In genomic region chr9:111896942-111897830, GRCh38 we compare ENCODE assay signal across 8 cellular contexts. TPM values are rescaled to one million over a fixed set of nuclear protein-coding genes. Genes with fewer than 3 reads are reported as not detected.
A peak's percentile ranks its signal among the peaks of the same experiment; 100 is the strongest.
DNase-seq lines count a peak whose midpoint lies in the region; ATAC-seq and TF ChIP-seq lines count a peak whose summit lies in the region.

No MANE protein-coding gene starts in this region.

- H2AFZ ChIP-seq in IMR-90 (replicated peaks; ENCODE audit: low read length, poor library complexity), result peak overlapping the region; percentile 95

- peak overlapping the region; percentile 96 for H3K14ac ChIP-seq in IMR-90 (replicated peaks; ENCODE audit: low read depth, low read length)

- peak overlapping the region; percentile 93 for H3K9ac ChIP-seq in IMR-90 (ENCODE audit: low read depth, low read length)

- CTCF ChIA-PET in GM10248 (lab: Yijun Ruan, JAX) (interaction anchor here (0.6 to 1.4 kb wide), 6 partner anchors 12 to 177 kb away, joined by 3 to 5 read pairs (median 3); no protein-coding TSS in a partner anchor), IMR-90 (lab: Yijun Ruan, JAX) (interaction anchor here (0.5 to 1.4 kb wide), 3 partner anchors 31 to 207 kb away, joined by 3 to 4 read pairs (median 3); no protein-coding TSS in a partner anchor), WTC11 (lab: Charles Lee) (interaction anchor here (1.6 kb wide), 1 partner anchor 178 kb away, joined by 9 read pairs; no protein-coding TSS in a partner anchor)

- H3K4ac ChIP-seq in IMR-90 (ENCODE audit: low read depth, low read length), result peak overlapping the region; percentile 95

- 0 out of 2 replicates have a peak, but pooled peaks have one; percentile 27 for TF ChIP-seq RAD21 in IMR-90 (IDR thresholded peaks at IDR 0.05; ENCODE audit: low read length)

- peak overlapping the region; percentile 68 for H2BK120ac ChIP-seq in IMR-90 (ENCODE audit: low read depth, low read length)

- H3K18ac ChIP-seq in IMR-90 (ENCODE audit: low read depth, low read length), result peak overlapping the region; percentile 85

- peak overlapping the region; percentile 18; the same call in 1 of the 3 replicates for H2BK15ac ChIP-seq in IMR-90 (ENCODE audit: low read depth, low read length)

- no peaks in the 10 kb centered on the region for H3K9me3 Mint-ChIP-seq in WTC11
- no peaks in the 10 kb centered on the region for H3K9me3 Mint-ChIP-seq in dendritic cell treated with granulocyte-macrophage colony-stimulating factor and Interleukin-4, amounts not matched to agents 40 ng/mL and 50 ng/mL, for 4 days

- ATAC-seq in GM21576 (IDR thresholded peaks at IDR 0.05; ENCODE audit: unreplicated experiment) (peak; percentile 30), IMR-90 (ENCODE audit: low read depth) (peak; percentile 66; the same call in 1 of the 2 replicates), WTC11 (peak; percentile 66)

- DNase-seq in GM10248 (ENCODE audit: extremely low spot score) (peak; percentile 34), IMR-90 (no peak), WTC11 (ENCODE audit: low spot score) (peak; percentile 40), lower leg skin (ENCODE audit: low spot score in 2 of 2) (peak; percentile 38 to 91), foreskin melanocyte (no peak)
- DNase-seq in stimulated activated CD8-positive, alpha-beta memory T cell treated with anti-CD3 and anti-CD28 coated beads, Interleukin-7, amount 100 ng/mL, for 1 hour (ENCODE audit: low read depth in 2 of 2), result peak; percentile 8 to 19

- H3K4me3 Mint-ChIP-seq in WTC11, result no peak overlapping the region
- H3K4me3 Mint-ChIP-seq in dendritic cell treated with granulocyte-macrophage colony-stimulating factor and Interleukin-4, amounts not matched to agents 40 ng/mL and 50 ng/mL, for 4 days, result peak overlapping the region; percentile 89

- no peak for TF ChIP-seq POLR2A in IMR-90 (IDR thresholded peaks at IDR 0.05; ENCODE audit: low read depth, low read length)
- no peak for TF ChIP-seq POLR2A in lower leg skin (IDR thresholded peaks at IDR 0.05)

- H4K91ac ChIP-seq in IMR-90 (ENCODE audit: insufficient read depth, low read depth, low read length), result peak overlapping the region; percentile 69

- H3K9me1 ChIP-seq in IMR-90 (ENCODE audit: insufficient read depth, low read length), result peaks cover 8% of the 10 kb centered on the region; the same call in 1 of the 2 replicates

- in situ Hi-C loops in IMR-90 (cut with MboI; ENCODE audit: low sequenced_read_pairs), result no loop called here

- no peaks in the 10 kb centered on the region for H3K27me3 ChIP-seq in IMR-90 (ENCODE audit: control insufficient read depth, insufficient read depth, low read length)

- no peaks in the 10 kb centered on the region for H3K36me3 Mint-ChIP-seq in WTC11
- H3K36me3 Mint-ChIP-seq in dendritic cell treated with granulocyte-macrophage colony-stimulating factor and Interleukin-4, amounts not matched to agents 40 ng/mL and 50 ng/mL, for 4 days (ENCODE audit: low read depth), result no peaks in the 10 kb centered on the region

- POLR2A ChIA-PET in GM10248 (lab: Yijun Ruan, JAX) (interaction anchor here (0.6 to 1.0 kb wide), 3 partner anchors 12 to 172 kb away, joined by 3 to 4 read pairs (median 3); no protein-coding TSS in a partner anchor), IMR-90 (lab: Charles Lee; ENCODE audit: unreplicated experiment) (interaction anchor here (0.8 to 1.3 kb wide), 3 partner anchors 135 to 148 kb away, joined by 3 to 4 read pairs (median 4); no protein-coding TSS in a partner anchor), WTC11 (lab: Charles Lee) (interaction anchor here (1.0 to 1.1 kb wide), 2 partner anchors 24 to 436 kb away, joined by 3 read pairs; partner anchors contain the start of gene PTBP3)

- peak overlapping the region; percentile 96 for H3K23ac ChIP-seq in IMR-90 (ENCODE audit: low read depth, low read length)

- peak overlapping the region; percentile 86 for H2BK5ac ChIP-seq in IMR-90 (ENCODE audit: low read depth, low read length, poor library complexity, severe bottlenecking)

- peak overlapping the region; percentile 78 for H3K4me2 ChIP-seq in IMR-90 (ENCODE audit: low read depth, low read length)

- WGBS in IMR-90 (ENCODE audit: extremely low coverage in 2 of 2, insufficient read length in 1 of 2), 2 experiments, result 0% methylated on average over 14 of the region's 73 CpGs; no CpG with 5 or more reads in 1 of the 2 experiments
- 0 to 1% methylated on average over 37 to 52 of the region's 73 CpGs for whole genome bisulfite sequencing in lower leg skin, 2 donors

- BruUV-seq in IMR-90 (replicated peaks; lab: Mats Ljungman, UMichigan), result no TSS peak

- intact Hi-C loops in IMR-90 (cut with micrococcal nuclease), result loop anchor here (2.0 to 10.0 kb wide), 2 partner anchors 136 to 302 kb away; partner anchors contain the start of gene PTGR1
- intact Hi-C loops in dendritic cell treated with granulocyte-macrophage colony-stimulating factor and Interleukin-4, amounts not matched to agents 40 ng/mL and 50 ng/mL, for 4 days (cut with micrococcal nuclease), result loop anchor here (2.0 to 5.0 kb wide), 3 partner anchors 135 to 436 kb away; partner anchors contain the start of gene PTBP3
- intact Hi-C loops in lower leg skin (cut with DNase I; ENCODE audit: low total_unique reads), result no loop called here

- peak overlapping the region; percentile 33 for H2AK5ac ChIP-seq in IMR-90 (ENCODE audit: low read depth, low read length)

- H3K9me3 ChIP-seq in IMR-90 (ENCODE audit: control insufficient read depth, insufficient read depth, low read length), result no peaks in the 10 kb centered on the region

- H3K27ac Mint-ChIP-seq in WTC11, result no peak overlapping the region
- no peak overlapping the region for H3K27ac Mint-ChIP-seq in dendritic cell treated with granulocyte-macrophage colony-stimulating factor and Interleukin-4, amounts not matched to agents 40 ng/mL and 50 ng/mL, for 4 days

- dilution Hi-C loops in IMR-90 (cut with HindIII; ENCODE audit: low sequenced_read_pairs, unreplicated experiment), result no loop called here

- H2AK9ac ChIP-seq in IMR-90 (replicated peaks; ENCODE audit: low read depth, low read length, poor library complexity), result peak overlapping the region; percentile 68

- peaks cover 11% of the 10 kb centered on the region for H3K4me1 Mint-ChIP-seq in WTC11
- peaks cover 4% of the 10 kb centered on the region for H3K4me1 Mint-ChIP-seq in dendritic cell treated with granulocyte-macrophage colony-stimulating factor and Interleukin-4, amounts not matched to agents 40 ng/mL and 50 ng/mL, for 4 days (ENCODE audit: low read depth)

- H3K56ac ChIP-seq in IMR-90 (ENCODE audit: extremely low read depth, insufficient read depth, low read length), result peak overlapping the region; percentile 89

- H4K8ac ChIP-seq in IMR-90 (ENCODE audit: low read depth in 2 of 2, low read length in 2 of 2), result peak overlapping the region; percentile 58 to 80

- peak overlapping the region; percentile 62 for H4K5ac ChIP-seq in IMR-90 (ENCODE audit: low read depth, low read length)

- peaks cover 10% of the 10 kb centered on the region; the same call in 1 of the 2 replicates for H3K4me1 ChIP-seq in IMR-90 (ENCODE audit: control insufficient read depth, insufficient read depth, low read length)

- peaks cover 42% of the 10 kb centered on the region for H4K20me1 ChIP-seq in IMR-90 (ENCODE audit: insufficient read depth, low read length)

- H2BK20ac ChIP-seq in IMR-90 (ENCODE audit: low read depth, low read length), result peak overlapping the region; percentile 62; the same call in 1 of the 2 replicates

- peaks cover 4% of the 10 kb centered on the region; the same call in 1 of the 2 replicates for H3K36me3 ChIP-seq in IMR-90 (ENCODE audit: control insufficient read depth, insufficient read depth, low read length)

- peak overlapping the region; percentile 96 for H3K27ac ChIP-seq in IMR-90 (ENCODE audit: insufficient read depth, low read length)

- no peaks in the 10 kb centered on the region for H3K27me3 Mint-ChIP-seq in WTC11 (ENCODE audit: low read depth)
- H3K27me3 Mint-ChIP-seq in dendritic cell treated with granulocyte-macrophage colony-stimulating factor and Interleukin-4, amounts not matched to agents 40 ng/mL and 50 ng/mL, for 4 days, result peaks cover 8% of the 10 kb centered on the region

- peak; percentile 40 for TF ChIP-seq CTCF in GM10248 (IDR thresholded peaks at IDR 0.05; ENCODE audit: control extremely low read depth, extremely low read depth, low read depth, missing control alignments)
- peak; percentile 19; the same call in 1 of the 2 replicates for TF ChIP-seq CTCF in IMR-90 (conservative IDR thresholded peaks at IDR 0.05; ENCODE audit: low read depth, low read length)
- no peak for TF ChIP-seq CTCF in WTC11 (IDR thresholded peaks at IDR 0.05)
- no peak for TF ChIP-seq CTCF in lower leg skin (IDR thresholded peaks at IDR 0.05)

- H3K4me3 ChIP-seq in IMR-90 (ENCODE audit: insufficient read depth, low read depth, low read length), result peak overlapping the region; percentile 98
- H3K4me3 ChIP-seq in lower leg skin (ENCODE audit: low read depth, poor library complexity, severe bottlenecking), result peak overlapping the region; percentile 95

- H3K79me1 ChIP-seq in IMR-90 (ENCODE audit: low read depth in 1 of 2, low read length in 2 of 2), result peaks cover 5 to 22% of the 10 kb centered on the region in 2 experiments; a peak in 2 of 4 replicates

TF ChIP-seq in IMR-90, 13 proteins besides CTCF, POLR2A, EP300 and RAD21 (continues in another document):
- TF ChIP-seq RCOR1 (IDR thresholded peaks at IDR 0.05; ENCODE audit: insufficient replicate concordance, low read length), result no peak
- no peak for TF ChIP-seq RFX5 (IDR thresholded peaks at IDR 0.05; ENCODE audit: low read depth, low read length)

TF ChIP-seq in WTC11, 78 proteins besides CTCF, POLR2A, EP300 and RAD21 (continues in another document):
- 0 out of 2 replicates have a peak, but pooled peaks have one; percentile 14 for TF ChIP-seq GABPB1 (CRISPR knock-in tag; IDR thresholded peaks at IDR 0.05)
- TF ChIP-seq ZNF423 (CRISPR knock-in tag; IDR thresholded peaks at IDR 0.05), result no peak
- no peak for TF ChIP-seq NR1H2 (CRISPR knock-in tag; IDR thresholded peaks at IDR 0.05)
- no peak for TF ChIP-seq NFE2L1 (CRISPR knock-in tag; IDR thresholded peaks at IDR 0.05)
- TF ChIP-seq ETV6 (CRISPR knock-in tag; IDR thresholded peaks at IDR 0.05), result no peak
- TF ChIP-seq ZNF138 (CRISPR knock-in tag; conservative IDR thresholded peaks at IDR 0.05), result no peak
- TF ChIP-seq SMAD3 (CRISPR knock-in tag; IDR thresholded peaks at IDR 0.05; ENCODE audit: borderline replicate concordance), result peak; percentile 54; the same call in 1 of the 2 replicates
- TF ChIP-seq, protein P1, sequence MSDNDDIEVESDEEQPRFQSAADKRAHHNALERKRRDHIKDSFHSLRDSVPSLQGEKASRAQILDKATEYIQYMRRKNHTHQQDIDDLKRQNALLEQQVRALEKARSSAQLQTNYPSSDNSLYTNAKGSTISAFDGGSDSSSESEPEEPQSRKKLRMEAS (CRISPR knock-in tag; IDR thresholded peaks at IDR 0.05), result no peak
- no peak for TF ChIP-seq ELF4 (CRISPR knock-in tag; IDR thresholded peaks at IDR 0.05; ENCODE audit: low read depth)

RNA-seq across cellular contexts. Expression of gene UGCG, which starts 0.6 kb away (rescaled TPM):
- total RNA-seq in IMR-90 (2012; rRNA removed) (104 and 234 TPM in 2 replicates), WTC11 (2021) (34.0 to 37.5 TPM (median 34.6 TPM) in 3 replicates), lower leg skin (100 to 1,000 TPM in 1 of 4 donors, 10 to 100 TPM in 3; 81.3 to 113 (median 90.6) TPM)
- 70.8 and 84.2 TPM in 2 replicates for polyA plus RNA-seq in IMR-90 (2012; rRNA removed)
- polyA plus RNA-seq in IMR-90 (2012; cell fraction: cytosol; rRNA removed), result 24.9 and 26.2 TPM in 2 replicates
- 14.6 and 101 TPM in 2 replicates for polyA plus RNA-seq in IMR-90 (2012; cell fraction: nucleus; rRNA removed; ENCODE audit: low replicate concordance)

Comparison
In these comparisons a context has a peak if more than half of its experiments do, and no peak if none do; other contexts are left out.
1. DNase-seq: peak in GM10248 (single experiment), WTC11 (single experiment), lower leg skin (2 of 2) and stimulated activated CD8-positive, alpha-beta memory T cell treated with anti-CD3 and anti-CD28 coated beads, Interleukin-7, amount 100 ng/mL, for 1 hour (2 of 2); none in IMR-90 (single experiment) and foreskin melanocyte (single experiment).
2. CTCF ChIP-seq: peak in GM10248 (single experiment) and IMR-90 (single experiment); none in WTC11 (single experiment) and lower leg skin (0 of 3).
3. Peak in every context shown above with its lines, with median percentiles within 50 percentile points of each other: ATAC-seq.